3 cellular contexts compared by ENCODE assay signal in the genomic region with DNA sequence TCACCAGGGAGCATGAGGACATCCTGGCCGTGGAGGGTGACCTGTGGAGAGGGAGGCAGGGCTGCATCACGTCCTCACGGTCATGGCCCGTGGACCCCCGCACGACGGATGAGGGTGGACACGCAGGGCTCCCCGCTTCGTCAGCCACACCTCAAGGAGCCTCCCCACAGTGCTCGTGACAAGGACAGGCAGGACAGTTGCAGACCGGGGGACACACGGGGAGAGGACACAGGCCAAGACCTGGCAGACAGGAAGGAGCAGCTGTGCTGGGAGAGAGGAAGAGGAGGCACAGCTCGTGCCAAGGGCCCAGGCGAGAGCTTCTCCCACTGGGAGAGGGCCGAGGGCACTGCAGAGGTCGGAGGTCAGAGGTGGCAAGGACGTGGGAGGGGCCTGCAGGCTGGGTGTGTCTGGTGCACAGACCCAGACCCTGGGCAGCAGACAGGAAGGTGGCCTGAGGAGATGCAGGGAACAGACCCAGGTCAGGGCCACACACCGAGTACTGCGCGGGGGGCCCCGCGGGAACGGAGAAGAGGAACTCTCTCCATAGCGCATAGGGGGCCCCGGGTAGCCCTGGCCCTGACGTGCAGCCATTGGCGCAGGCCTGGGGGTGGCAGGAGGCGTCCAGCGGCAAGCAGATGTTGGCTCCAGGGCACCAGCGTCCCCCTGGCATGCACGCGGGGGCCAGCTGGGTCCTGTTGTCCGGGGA. TPM values are rescaled to one million over a fixed set of nuclear protein-coding genes. Genes with fewer than 3 reads are reported as not detected.
"Had no signal": no experiment of that assay in that cellular context is flagged by ENCODE, and none has a peak within 500 bp of the region (broad histone marks: within the 10 kb centered on the region; RNA-seq: fewer than 3 reads in every experiment).

No MANE protein-coding gene starts in this region.

RNA-seq across cellular contexts. Expression of a gene that starts 33.4 kb away (rescaled TPM):
- total RNA-seq: activated B cell treated with CpG ODN at 0.5 μM for 24 hours; activated naive CD4-positive, alpha-beta T cell treated with anti-CD3 and anti-CD28 coated beads for 36 hours; activated T-cell treated with anti-CD3 and anti-CD28 coated beads, Interleukin-2, amount 50 U/mL, for 4 hours had no signal
